In the genomic region with DNA sequence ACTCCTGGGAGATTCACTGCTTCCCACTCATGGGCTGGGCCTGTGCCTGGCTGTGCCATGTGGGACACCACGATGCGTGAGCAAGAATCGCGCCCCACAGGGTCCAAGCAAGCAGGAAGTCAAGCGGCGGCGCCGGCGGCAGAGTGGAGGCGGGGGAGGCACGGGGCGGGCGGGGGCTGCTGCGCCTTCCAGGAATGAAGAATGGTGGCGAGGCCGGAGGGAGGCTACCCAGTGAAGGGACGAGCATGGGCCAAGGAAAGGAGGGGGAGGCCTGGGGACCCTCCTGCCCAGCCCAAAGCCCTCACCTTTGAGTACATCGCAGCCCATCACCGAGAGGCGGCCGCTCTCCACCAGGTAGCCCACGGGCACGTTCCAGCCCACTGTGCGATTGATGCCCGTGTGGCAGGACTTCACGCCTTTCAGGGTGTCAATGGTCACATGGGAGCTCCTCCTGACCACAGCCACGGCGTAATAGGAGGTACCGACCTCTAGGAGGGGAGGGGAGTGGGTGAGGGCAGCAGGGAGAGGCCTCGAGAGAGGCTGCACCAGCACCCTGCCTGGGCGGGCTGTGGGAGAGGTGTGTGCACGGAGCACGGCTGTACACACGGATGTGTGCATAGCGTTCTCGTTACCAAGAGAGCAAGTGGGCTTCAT, we compare ENCODE assay signal across 11 cellular contexts. TPM values are rescaled to one million over a fixed set of nuclear protein-coding genes. Genes with fewer than 3 reads are reported as not detected.
A peak's percentile ranks its signal among the peaks of the same experiment; 100 is the strongest.
DNase-seq lines count a peak whose midpoint lies in the region; ATAC-seq and TF ChIP-seq lines count a peak whose summit lies in the region.
"Had no signal": no experiment of that assay in that cellular context is flagged by ENCODE, and none has a peak within 500 bp of the region (broad histone marks: within the 10 kb centered on the region; RNA-seq: fewer than 3 reads in every experiment).

No MANE protein-coding gene starts in this region.

- H3K27ac Mint-ChIP-seq in activated B cell treated with CpG ODN at 0.5 μM for 24 hours = peak overlapping the region; percentile 96
- no peak overlapping the region for H3K27ac Mint-ChIP-seq in natural killer cell treated with Interleukin-12 subunit alpha and Interleukin-12 subunit beta and Interleukin-15 and Interleukin-18, amount 100 ng/mL, for 72 hours

- no peaks in the 10 kb centered on the region for H3K36me3 Mint-ChIP-seq in activated B cell treated with CpG ODN at 0.5 μM for 24 hours (ENCODE audit: low read depth)
- H3K36me3 Mint-ChIP-seq in natural killer cell treated with Interleukin-12 subunit alpha and Interleukin-12 subunit beta and Interleukin-15 and Interleukin-18, amount 100 ng/mL, for 72 hours = no peaks in the 10 kb centered on the region

- H3K4me3 Mint-ChIP-seq in activated B cell treated with CpG ODN at 0.5 μM for 24 hours = peak overlapping the region; percentile 75
- peak overlapping the region; percentile 63 for H3K4me3 Mint-ChIP-seq in natural killer cell treated with Interleukin-12 subunit alpha and Interleukin-12 subunit beta and Interleukin-15 and Interleukin-18, amount 100 ng/mL, for 72 hours

- CTCF ChIA-PET in activated B cell treated with CpG ODN at 0.5 μM for 24 hours (lab: Charles Lee) = interaction anchor here (2.4 kb wide), 1 partner anchor 21 kb away, joined by 17 read pairs; no protein-coding TSS in a partner anchor

- H3K27me3 Mint-ChIP-seq in activated B cell treated with CpG ODN at 0.5 μM for 24 hours = peaks cover 9% of the 10 kb centered on the region
- peaks cover 0 to 3% of the 10 kb centered on the region in 2 donors for H3K27me3 Mint-ChIP-seq in natural killer cell treated with Interleukin-12 subunit alpha and Interleukin-12 subunit beta and Interleukin-15 and Interleukin-18, amount 100 ng/mL, for 72 hours

- H3K9me3 Mint-ChIP-seq in activated B cell treated with CpG ODN at 0.5 μM for 24 hours = no peaks in the 10 kb centered on the region
- no peaks in the 10 kb centered on the region for H3K9me3 Mint-ChIP-seq in natural killer cell treated with Interleukin-12 subunit alpha and Interleukin-12 subunit beta and Interleukin-15 and Interleukin-18, amount 100 ng/mL, for 72 hours

- H3K4me1 Mint-ChIP-seq in activated B cell treated with CpG ODN at 0.5 μM for 24 hours = peaks cover 47% of the 10 kb centered on the region
- peaks cover 5 to 17% of the 10 kb centered on the region in 2 donors for H3K4me1 Mint-ChIP-seq in natural killer cell treated with Interleukin-12 subunit alpha and Interleukin-12 subunit beta and Interleukin-15 and Interleukin-18, amount 100 ng/mL, for 72 hours (ENCODE audit: low read depth in 2 of 2)

- POLR2A ChIA-PET in activated B cell treated with CpG ODN at 0.5 μM for 24 hours (lab: Charles Lee) = interaction anchor here (0.8 to 5.2 kb wide), 7 partner anchors 11 to 285 kb away, joined by 3 to 91 read pairs (median 3); a partner anchor contains a TSS

- no peak for TF ChIP-seq CTCF in GM20000 (IDR thresholded peaks at IDR 0.05; ENCODE audit: extremely low read depth, missing control alignments)
- no peak for TF ChIP-seq CTCF in activated B cell treated with CpG ODN at 0.5 μM for 24 hours (IDR thresholded peaks at IDR 0.05)

- intact Hi-C loops in activated B cell treated with CpG ODN at 0.5 μM for 24 hours (cut with micrococcal nuclease) = loop anchor here (1.0 to 10.0 kb wide), 4 partner anchors 21 to 1119 kb away; a partner anchor contains a TSS

- ATAC-seq in activated B cell treated with CpG ODN at 0.5 μM for 24 hours (ENCODE audit: low read depth) (peak; percentile 1), GM18870 (IDR thresholded peaks at IDR 0.05; ENCODE audit: unreplicated experiment) (no peak)
- peak in 1 of 2 donors; percentile 8 for ATAC-seq in natural killer cell treated with Interleukin-12 subunit alpha and Interleukin-12 subunit beta and Interleukin-15 and Interleukin-18, amount 100 ng/mL, for 72 hours
- ATAC-seq: upper lobe of right lung had no signal

- peak; percentile 94 for DNase-seq in NCI-H2107 (lab: John Stamatoyannopoulos, UW)
- DNase-seq in NCI-H2107 treated with DMSO at 0.1 percent for 48 hours (lab: John Stamatoyannopoulos, UW; ENCODE audit: unreplicated experiment) = no peak
- peak; percentile 27 for DNase-seq in GM20000 (ENCODE audit: low spot score)
- no peak for DNase-seq in activated B cell treated with CpG ODN at 0.5 μM for 24 hours
- no peak for DNase-seq in natural killer cell treated with Interleukin-12 subunit alpha and Interleukin-12 subunit beta and Interleukin-15 and Interleukin-18, amount 100 ng/mL, for 72 hours (ENCODE audit: low spot score)
- no peak for DNase-seq in NCI-H2171 (lab: John Stamatoyannopoulos, UW)
- no peak for DNase-seq in DMS114 treated with DMSO at 0.1 percent for 48 hours (lab: John Stamatoyannopoulos, UW; ENCODE audit: unreplicated experiment)
- DNase-seq: NCI-H1930, T-helper 9 cell, upper lobe of right lung had no signal

RNA-seq across cellular contexts. Expression of a gene that starts 5.5 kb away (rescaled TPM):
- total RNA-seq in activated B cell treated with CpG ODN at 0.5 μM for 24 hours = 50.0 and 61.5 TPM in 2 replicates
- total RNA-seq in natural killer cell treated with Interleukin-12 subunit alpha and Interleukin-12 subunit beta and Interleukin-15 and Interleukin-18, amount 100 ng/mL, for 72 hours = 1 to 10 TPM; 2.1 to 3.7 TPM

RNA-seq across cellular contexts. Expression of a gene that starts 55.5 kb away (rescaled TPM):
- 1.8 and 2.0 TPM in 2 replicates for total RNA-seq in activated B cell treated with CpG ODN at 0.5 μM for 24 hours
- total RNA-seq in natural killer cell treated with Interleukin-12 subunit alpha and Interleukin-12 subunit beta and Interleukin-15 and Interleukin-18, amount 100 ng/mL, for 72 hours = 1 to 10 TPM; 1.4 to 1.5 TPM

Comparison
In these comparisons a context has a peak if more than half of its experiments do, and no peak if none do; other contexts are left out.
1. DNase-seq: peak in NCI-H2107 (single experiment) and GM20000 (single experiment); none in NCI-H2107 treated with DMSO at 0.1 percent for 48 hours (single experiment), activated B cell treated with CpG ODN at 0.5 μM for 24 hours (single experiment), natural killer cell treated with Interleukin-12 subunit alpha and Interleukin-12 subunit beta and Interleukin-15 and Interleukin-18, amount 100 ng/mL, for 72 hours (single experiment), NCI-H2171 (single experiment) and DMS114 treated with DMSO at 0.1 percent for 48 hours (single experiment).
2. RNA of a gene that starts 5.5 kb away (total RNA-seq): 50.0 to 61.5 TPM in activated B cell treated with CpG ODN at 0.5 μM for 24 hours; 2.1 to 3.7 TPM in natural killer cell treated with Interleukin-12 subunit alpha and Interleukin-12 subunit beta and Interleukin-15 and Interleukin-18, amount 100 ng/mL, for 72 hours; every median in the first group is over 10 times any median in the second.